26 cellular contexts compared by ENCODE assay signal in genomic region chr7:45149606-45150005, GRCh38. TPM values are rescaled to one million over a fixed set of nuclear protein-coding genes. Genes with fewer than 3 reads are reported as not detected.
"Had no signal": no experiment of that assay in that cellular context is flagged by ENCODE, and none has a peak within 500 bp of the region (broad histone marks: within the 10 kb centered on the region; RNA-seq: fewer than 3 reads in every experiment).

No MANE protein-coding gene starts in this region.

- H3K4me3 Mint-ChIP-seq: activated CD4-positive, alpha-beta T cell treated with anti-CD3 and anti-CD28 coated beads for 36 hours; activated T-cell treated with anti-CD3 and anti-CD28 coated beads, Interleukin-2, amount 50 U/mL, for 24 hours; mesothelial cell of epicardium; natural killer cell; stimulated activated effector memory CD8-positive, alpha-beta T cell treated with anti-CD3 and anti-CD28 coated beads, Interleukin-12 subunit alpha, Interleukin-12 subunit beta, amount 100 ng/mL, for 72 hours; type B pancreatic cell had no signal

- H3K36me3 Mint-ChIP-seq: activated naive CD4-positive, alpha-beta T cell treated with anti-CD3 and anti-CD28 coated beads, Interleukin-2, amount 50 U/mL, for 72 hours; mesothelial cell of epicardium; natural killer cell; stimulated activated effector memory CD8-positive, alpha-beta T cell treated with anti-CD3 and anti-CD28 coated beads, Interleukin-12 subunit alpha, Interleukin-12 subunit beta, amount 100 ng/mL, for 72 hours; type B pancreatic cell had no signal

- H3K4me3 ChIP-seq: breast epithelium, gastroesophageal sphincter, pancreas, testis had no signal

- H3K27me3 ChIP-seq: breast epithelium, pancreas, testis had no signal

- FAIRE-seq: pancreas had no signal

- H3K27ac Mint-ChIP-seq: activated CD4-positive, alpha-beta T cell treated with anti-CD3 and anti-CD28 coated beads for 36 hours; activated T-cell treated with anti-CD3 and anti-CD28 coated beads, Interleukin-2, amount 50 U/mL, for 24 hours; activated T-helper 2 cell treated with anti-CD3 and anti-CD28 coated beads, Interferon-gamma antibody, Interleukin-2, Interleukin-4, amounts not matched to agents 10 μg/mL and 5 μg/mL and 100 μg/mL, durations not matched to agents 14 hours and 24 hours and 36 hours; mesothelial cell of epicardium; natural killer cell; stimulated activated effector memory CD8-positive, alpha-beta T cell treated with anti-CD3 and anti-CD28 coated beads, Interleukin-12 subunit alpha, Interleukin-12 subunit beta, amount 100 ng/mL, for 72 hours; type B pancreatic cell had no signal

- H3K4me1 Mint-ChIP-seq: activated CD4-positive, alpha-beta T cell treated with anti-CD3 and anti-CD28 coated beads for 36 hours; mesothelial cell of epicardium; natural killer cell; stimulated activated effector memory CD8-positive, alpha-beta T cell treated with anti-CD3 and anti-CD28 coated beads, Interleukin-12 subunit alpha, Interleukin-12 subunit beta, amount 100 ng/mL, for 72 hours had no signal

- H3K36me3 ChIP-seq: breast epithelium, gastroesophageal sphincter, pancreas had no signal

- H3K4me1 ChIP-seq: breast epithelium, pancreas, testis had no signal

- H3K27ac ChIP-seq: breast epithelium, epithelial cell of prostate, gastroesophageal sphincter, pancreas, testis had no signal

- ATAC-seq: activated CD4-positive, alpha-beta T cell treated with anti-CD3 and anti-CD28 coated beads for 36 hours; activated naive CD4-positive, alpha-beta T cell treated with anti-CD3 and anti-CD28 coated beads, Interleukin-2, amount 50 U/mL, for 72 hours; gastroesophageal sphincter; left ventricle myocardium superior; natural killer cell; pancreas; right cardiac atrium; stimulated activated effector memory CD8-positive, alpha-beta T cell treated with anti-CD3 and anti-CD28 coated beads, Interleukin-12 subunit alpha, Interleukin-12 subunit beta, amount 100 ng/mL, for 72 hours had no signal

- H3K9me3 Mint-ChIP-seq: activated naive CD4-positive, alpha-beta T cell treated with anti-CD3 and anti-CD28 coated beads, Interleukin-2, amount 50 U/mL, for 72 hours; activated T-cell treated with anti-CD3 and anti-CD28 coated beads, Interleukin-2, amount 50 U/mL, for 24 hours; activated T-helper 2 cell treated with anti-CD3 and anti-CD28 coated beads, Interferon-gamma antibody, Interleukin-2, Interleukin-4, amounts not matched to agents 10 μg/mL and 5 μg/mL and 100 μg/mL, durations not matched to agents 14 hours and 24 hours and 36 hours; mesothelial cell of epicardium; natural killer cell; stimulated activated effector memory CD8-positive, alpha-beta T cell treated with anti-CD3 and anti-CD28 coated beads, Interleukin-12 subunit alpha, Interleukin-12 subunit beta, amount 100 ng/mL, for 72 hours; type B pancreatic cell had no signal

- H3K9me3 ChIP-seq: breast epithelium, gastroesophageal sphincter, pancreas, testis had no signal

- DNase-seq: activated CD4-positive, alpha-beta T cell treated with anti-CD3 and anti-CD28 coated beads for 36 hours; activated CD4-positive, alpha-beta T cell treated with anti-CD3 and anti-CD28 coated beads, Interleukin-2, amount 50 U/mL, for 4 hours; activated CD8-positive, alpha-beta memory T cell treated with anti-CD3 and anti-CD28 coated beads for 24 hours; activated CD8-positive, alpha-beta memory T cell treated with anti-CD3 and anti-CD28 coated beads, Interleukin-2, amount 50 U/mL, for 4 hours; activated T-cell treated with anti-CD3 and anti-CD28 coated beads, Interleukin-2, amount 50 U/mL, for 24 hours; cortex of kidney; head of caudate nucleus; hypothalamus; left ventricle myocardium superior; mammary epithelial cell; natural killer cell; stimulated activated CD4-positive, alpha-beta T cell treated with anti-CD3 and anti-CD28 coated beads, Interleukin-1b, Interleukin-23, amount 100 ng/mL, for 48 hours; T-helper 9 cell; testis had no signal

RNA-seq across cellular contexts. Expression of gene RAMP3, which starts 8.0 kb away (rescaled TPM):
- total RNA-seq: activated CD4-positive, alpha-beta T cell treated with anti-CD3 and anti-CD28 coated beads for 36 hours; mammary epithelial cell; mesothelial cell of epicardium; natural killer cell; pulmonary artery endothelial cell; T-helper 1 cell treated with Interleukin-12 subunit alpha and Interleukin-12 subunit beta and Interleukin-4 antibody, amounts not matched to agents 30 ng/mL and 1 ng/mL, for 36 hours had no signal
- polyA plus RNA-seq: mammary epithelial cell had no signal
